ENCODE assay signal across 25 cellular contexts in the genomic region with DNA sequence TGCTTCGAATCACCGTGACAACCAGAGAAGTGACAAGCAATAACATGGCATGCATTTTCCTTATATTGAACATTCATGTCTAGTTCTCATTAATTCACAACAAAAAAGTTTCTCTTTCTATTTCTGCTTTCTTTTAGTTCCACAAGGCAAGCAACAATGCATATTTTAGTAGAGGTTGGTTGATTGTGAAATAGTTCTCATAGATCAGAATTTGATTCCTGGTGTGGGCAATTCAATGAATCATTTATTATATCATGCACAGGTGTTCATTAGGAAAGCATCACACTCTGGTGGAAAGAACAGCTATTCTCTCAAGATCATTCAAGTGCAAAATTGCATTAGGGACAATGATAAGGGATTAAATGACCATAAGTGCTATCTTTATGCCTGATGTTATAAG.
"Had no signal": no experiment of that assay in that cellular context is flagged by ENCODE, and none has a peak within 500 bp of the region (broad histone marks: within the 10 kb centered on the region; RNA-seq: fewer than 3 reads in every experiment).

No MANE protein-coding gene starts in this region.

- DNase-seq: activated B cell treated with CpG ODN at 0.5 μM for 24 hours; activated CD4-positive, alpha-beta T cell treated with anti-CD3 and anti-CD28 coated beads for 36 hours; activated CD4-positive, alpha-beta T cell treated with anti-CD3 and anti-CD28 coated beads, Interleukin-2, amount 50 U/mL, for 4 hours; activated CD8-positive, alpha-beta memory T cell treated with anti-CD3 and anti-CD28 coated beads for 24 hours; activated CD8-positive, alpha-beta memory T cell treated with anti-CD3 and anti-CD28 coated beads, Interleukin-2, amount 50 U/mL, for 4 hours; activated T-cell treated with anti-CD3 and anti-CD28 coated beads, Interleukin-2, amount 50 U/mL, for 24 hours; adrenal gland; effector memory CD4-positive, alpha-beta T cell; gastrocnemius medialis; hippocampal formation; kidney glomerular epithelial cell; left ventricle myocardium superior; ovary; stimulated activated CD4-positive, alpha-beta T cell treated with anti-CD3 and anti-CD28 coated beads, Interleukin-4, amount 100 ng/mL, for 24 hours; stimulated activated naive CD4-positive, alpha-beta T cell treated with Interleukin-2 at 50 U/mL for 16 hours; upper lobe of left lung had no signal

- H3K9me3 ChIP-seq: adrenal gland, ascending aorta, esophagus muscularis mucosa, gastrocnemius medialis, neutrophil, ovary, prostate gland, right atrium auricular region, thoracic aorta, upper lobe of left lung had no signal

- H3K27ac ChIP-seq: adrenal gland, ascending aorta, esophagus muscularis mucosa, gastrocnemius medialis, neutrophil, ovary, prostate gland, right atrium auricular region, thoracic aorta, upper lobe of left lung had no signal

- H3K4me3 ChIP-seq: adrenal gland, ascending aorta, esophagus muscularis mucosa, gastrocnemius medialis, ovary, prostate gland, right atrium auricular region, thoracic aorta, upper lobe of left lung had no signal

- H3K27me3 ChIP-seq: adrenal gland, ascending aorta, esophagus muscularis mucosa, gastrocnemius medialis, neutrophil, ovary, right atrium auricular region, upper lobe of left lung had no signal

- H3K4me1 ChIP-seq: adrenal gland, ascending aorta, esophagus muscularis mucosa, gastrocnemius medialis, prostate gland, right atrium auricular region, upper lobe of left lung had no signal

- H3K36me3 ChIP-seq: adrenal gland, ascending aorta, esophagus muscularis mucosa, gastrocnemius medialis, neutrophil, ovary, prostate gland, right atrium auricular region, thoracic aorta, upper lobe of left lung had no signal

- ATAC-seq: activated CD4-positive, alpha-beta T cell treated with anti-CD3 and anti-CD28 coated beads for 36 hours; activated naive CD4-positive, alpha-beta T cell treated with anti-CD3 and anti-CD28 coated beads, Interleukin-2, amount 50 U/mL, for 72 hours; activated T-helper 17 cell treated with anti-CD3 and anti-CD28 coated beads, Interleukin-2, amount 50 U/mL, for 72 hours; gastrocnemius medialis; left ventricle myocardium superior; natural killer cell treated with Interleukin-12 subunit alpha and Interleukin-12 subunit beta and Interleukin-15 and Interleukin-18, amount 100 ng/mL, for 72 hours had no signal
